ENCODE assay signal across 15 cellular contexts in genomic region chr3:134235677-134236076, GRCh38. TPM values are rescaled to one million over a fixed set of nuclear protein-coding genes. Genes with fewer than 3 reads are reported as not detected.
DNase-seq lines count a peak whose midpoint lies in the region; ATAC-seq and TF ChIP-seq lines count a peak whose summit lies in the region.
"Had no signal": no experiment of that assay in that cellular context is flagged by ENCODE, and none has a peak within 500 bp of the region (broad histone marks: within the 10 kb centered on the region; RNA-seq: fewer than 3 reads in every experiment).

No MANE protein-coding gene starts in this region.

- peak overlapping the region; percentile 1 for H3K4me3 ChIP-seq in CD4-positive, CD25-positive, alpha-beta regulatory T cell (ENCODE audit: low read depth, low read length)
- no peak overlapping the region for H3K4me3 ChIP-seq in Panc1 (ENCODE audit: low read depth in 2 of 2, low read length in 2 of 2)
- H3K4me3 ChIP-seq in gastroesophageal sphincter, result no peak overlapping the region
- no peak overlapping the region for H3K4me3 ChIP-seq in sigmoid colon
- H3K4me3 ChIP-seq: upper lobe of left lung had no signal

- H3K27ac Mint-ChIP-seq in CD4-positive, CD25-positive, alpha-beta regulatory T cell, result peak overlapping the region in 2 of 3 donors; percentile 16 to 27

- no peak for TF ChIP-seq EP300 in gastroesophageal sphincter (IDR thresholded peaks at IDR 0.05)
- no peak for TF ChIP-seq EP300 in sigmoid colon (IDR thresholded peaks at IDR 0.05)

- H3K9me3 ChIP-seq in CD4-positive, CD25-positive, alpha-beta regulatory T cell (ENCODE audit: control insufficient read depth in 2 of 2, low read length in 2 of 2), result no peaks in the 10 kb centered on the region
- H3K9me3 ChIP-seq in Panc1 (ENCODE audit: control insufficient read depth, insufficient read depth, low read depth, low read length), result no peaks in the 10 kb centered on the region
- no peaks in the 10 kb centered on the region for H3K9me3 ChIP-seq in gastroesophageal sphincter
- no peaks in the 10 kb centered on the region for H3K9me3 ChIP-seq in sigmoid colon
- H3K9me3 ChIP-seq: SK-N-SH, upper lobe of left lung had no signal

- peaks cover 36% of the 10 kb centered on the region for H3K4me1 ChIP-seq in CD4-positive, CD25-positive, alpha-beta regulatory T cell (ENCODE audit: control insufficient read depth, insufficient read depth, low read length, poor library complexity, severe bottlenecking)
- H3K4me1 ChIP-seq in Panc1 (ENCODE audit: control insufficient read depth, insufficient read depth, low read length) (peaks cover 36% of the 10 kb centered on the region), gastroesophageal sphincter (peaks cover 33 to 97% (median 50%) of the 10 kb centered on the region in 3 donors), sigmoid colon (peaks cover 0 to 77% (median 69%) of the 10 kb centered on the region in 4 donors)

- DNase-seq in CD4-positive, CD25-positive, alpha-beta regulatory T cell, result no peak
- DNase-seq in Panc1 (ENCODE audit: low read depth, low spot score), result no peak
- no peak for DNase-seq in sigmoid colon
- DNase-seq in NAMALWA (ENCODE audit: low spot score), result no peak
- DNase-seq in head of caudate nucleus, result no peak
- no peak for DNase-seq in cerebellar cortex (ENCODE audit: low spot score)
- DNase-seq in HT-29 (ENCODE audit: low spot score), result no peak
- DNase-seq: effector CD8-positive, alpha-beta T cell; Kasumi-1; NCI-H1694; posterior cingulate gyrus; SK-N-SH; upper lobe of left lung had no signal

- POLR2A ChIA-PET in Panc1 (lab: Charles Lee), result no interaction called here

- no peak overlapping the region for H3K27ac ChIP-seq in CD4-positive, CD25-positive, alpha-beta regulatory T cell (ENCODE audit: insufficient read depth, low read length, poor library complexity, severe bottlenecking)
- H3K27ac ChIP-seq in Panc1 (ENCODE audit: low read length) (no peak overlapping the region), gastroesophageal sphincter (peak overlapping the region; percentile 34 to 77 (median 72)), sigmoid colon (peak overlapping the region; percentile 40 to 68 (median 60))

- H3K4me1 Mint-ChIP-seq in CD4-positive, CD25-positive, alpha-beta regulatory T cell, result peaks cover 41 to 89% (median 58%) of the 10 kb centered on the region in 4 donors

- no peak for ATAC-seq in CD4-positive, CD25-positive, alpha-beta regulatory T cell (ENCODE audit: low read depth in 2 of 2)
- ATAC-seq in Panc1 (peak; percentile 43; the same call in 1 of the 2 replicates), gastroesophageal sphincter (no peak)

- intact Hi-C loops in Panc1 (cut with micrococcal nuclease; ENCODE audit: unreplicated experiment), result no loop called here
- intact Hi-C loops in sigmoid colon (cut with DNase I), result no loop called here
- intact Hi-C loops in head of caudate nucleus (cut with DNase I), result no loop called here

- H3K4me3 Mint-ChIP-seq in CD4-positive, CD25-positive, alpha-beta regulatory T cell, result peak overlapping the region; percentile 2 to 53 (median 22)

- CTCF ChIA-PET in Panc1 (lab: Charles Lee), result interaction anchor here (1.4 kb wide), 1 partner anchor 23 kb away, joined by 3 read pairs; no protein-coding TSS in a partner anchor

- peaks cover 0 to 2% (median 0%) of the 10 kb centered on the region in 7 donors for H3K9me3 Mint-ChIP-seq in CD4-positive, CD25-positive, alpha-beta regulatory T cell
- H3K9me3 Mint-ChIP-seq: brain had no signal

- TF ChIP-seq CTCF in Panc1 (IDR thresholded peaks at IDR 0.05) (no peak), gastroesophageal sphincter (IDR thresholded peaks at IDR 0.05) (no peak), sigmoid colon (IDR thresholded peaks at IDR 0.05) (no peak)

- no TSS peak for BruUV-seq in Panc1 (replicated peaks; lab: Mats Ljungman, UMichigan)

- no peaks in the 10 kb centered on the region for H3K36me3 Mint-ChIP-seq in CD4-positive, CD25-positive, alpha-beta regulatory T cell
- H3K36me3 Mint-ChIP-seq: brain had no signal

- in situ Hi-C loops in Panc1 (cut with HindIII; ENCODE audit: low pct_unique_long_range_greater_than_20kb, low sequenced_read_pairs), result no loop called here

- H3K36me3 ChIP-seq in CD4-positive, CD25-positive, alpha-beta regulatory T cell (ENCODE audit: control insufficient read depth, insufficient read depth, low read length), result no peaks in the 10 kb centered on the region
- H3K36me3 ChIP-seq in Panc1 (ENCODE audit: control insufficient read depth, insufficient read depth, low read length), result no peaks in the 10 kb centered on the region
- H3K36me3 ChIP-seq in gastroesophageal sphincter, result no peaks in the 10 kb centered on the region
- H3K36me3 ChIP-seq in sigmoid colon, result no peaks in the 10 kb centered on the region
- H3K36me3 ChIP-seq: upper lobe of left lung had no signal

- H3K27me3 ChIP-seq in CD4-positive, CD25-positive, alpha-beta regulatory T cell (ENCODE audit: control insufficient read depth, insufficient read depth, low read length), result no peaks in the 10 kb centered on the region
- H3K27me3 ChIP-seq in Panc1 (ENCODE audit: control insufficient read depth, insufficient read depth, low read length) (no peaks in the 10 kb centered on the region), gastroesophageal sphincter (no peaks in the 10 kb centered on the region), sigmoid colon (no peaks in the 10 kb centered on the region)
- H3K27me3 ChIP-seq: upper lobe of left lung had no signal

- TF ChIP-seq POLR2A in gastroesophageal sphincter (IDR thresholded peaks at IDR 0.05) (no peak), sigmoid colon (IDR thresholded peaks at IDR 0.05) (no peak)

- no peaks in the 10 kb centered on the region for H3K27me3 Mint-ChIP-seq in CD4-positive, CD25-positive, alpha-beta regulatory T cell
- H3K27me3 Mint-ChIP-seq: brain had no signal

- WGBS in gastroesophageal sphincter (ENCODE audit: low coverage in 1 of 2), 2 donors, result 79 to 83% methylated on average over 2 of the region's 2 CpGs
- WGBS in sigmoid colon, 2 donors, result 93 to 94% methylated on average over 2 of the region's 2 CpGs

RNA-seq across cellular contexts. Expression of gene RYK, which starts 15.0 kb away (rescaled TPM):
- 35.2 TPM for total RNA-seq in CD4-positive, CD25-positive, alpha-beta regulatory T cell
- polyA plus RNA-seq in CD4-positive, CD25-positive, alpha-beta regulatory T cell, result 1 to 10 TPM; 5.6 to 7.9 (median 7.0) TPM
- total RNA-seq in Panc1 (2021; ENCODE audit: unreplicated experiment), result 82.7 TPM
- polyA plus RNA-seq in Panc1 (2012; ENCODE audit: insufficient read length), result 61.9 TPM
- total RNA-seq in gastroesophageal sphincter, result 100 to 1,000 TPM in 3 of 4 donors, 10 to 100 TPM in 1; 92.7 to 133 (median 115) TPM
- 100 to 1,000 TPM in 2 of 4 donors, 10 to 100 TPM in 2; 92.2 to 148 (median 102) TPM for total RNA-seq in sigmoid colon
- 10 to 100 TPM; 12.7 to 23.1 (median 21.0) TPM for polyA plus RNA-seq in sigmoid colon
- total RNA-seq in HT-29 (2014; rRNA removed; shearing (Covaris generic)), result 42.2 and 56.3 TPM in 2 replicates

Comparison
In these comparisons a context has a peak if more than half of its experiments do, and no peak if none do; other contexts are left out.
1. H3K27ac ChIP-seq: peak in gastroesophageal sphincter (4 of 4) and sigmoid colon (4 of 4); none in CD4-positive, CD25-positive, alpha-beta regulatory T cell (single experiment) and Panc1 (single experiment).